1 cellular context compared by ENCODE assay signal in the genomic region with DNA sequence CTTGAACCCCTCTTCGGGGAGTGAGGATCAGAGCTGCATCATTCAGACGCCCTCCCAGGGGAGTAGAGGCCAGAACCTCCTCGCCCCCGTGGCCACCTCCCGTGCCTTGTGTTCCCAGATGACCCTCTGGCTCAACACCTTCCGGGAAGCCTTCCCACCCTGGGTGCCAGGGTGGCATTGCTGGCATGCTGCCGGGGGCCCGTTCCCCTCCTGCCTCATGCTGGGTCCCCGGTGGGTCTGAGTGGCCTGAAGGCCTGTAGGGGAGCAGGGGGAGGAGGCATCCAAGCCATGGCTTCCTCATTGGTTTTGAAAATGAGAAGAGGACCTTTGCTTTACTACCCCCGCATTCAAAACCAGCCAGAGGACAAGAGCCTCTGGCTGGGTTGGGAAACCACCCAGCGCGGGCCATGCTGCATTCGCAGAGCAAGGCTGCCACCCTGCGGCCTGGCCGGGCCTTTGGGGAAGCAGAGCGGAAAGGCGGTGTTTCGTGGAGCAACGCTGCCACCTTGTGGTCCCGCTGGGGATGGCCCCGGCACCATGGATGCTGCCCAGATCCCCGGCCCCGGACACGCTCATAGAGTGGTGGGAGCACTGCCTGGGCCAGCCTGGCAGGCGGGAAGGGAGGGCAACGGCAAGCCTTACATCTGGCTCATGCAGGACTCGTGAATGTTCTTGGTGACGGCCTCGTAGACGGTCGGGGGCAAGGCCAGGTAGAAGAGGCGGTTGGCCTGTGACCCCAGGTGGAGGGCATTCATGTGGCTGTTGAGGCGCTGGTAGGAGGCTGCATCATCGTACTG.
TF ChIP-seq lines count a peak whose summit lies in the region.

No MANE protein-coding gene starts in this region.

TF ChIP-seq in GM23338, 12 proteins besides CTCF, POLR2A, EP300 and RAD21:
- TF ChIP-seq, protein P1, sequence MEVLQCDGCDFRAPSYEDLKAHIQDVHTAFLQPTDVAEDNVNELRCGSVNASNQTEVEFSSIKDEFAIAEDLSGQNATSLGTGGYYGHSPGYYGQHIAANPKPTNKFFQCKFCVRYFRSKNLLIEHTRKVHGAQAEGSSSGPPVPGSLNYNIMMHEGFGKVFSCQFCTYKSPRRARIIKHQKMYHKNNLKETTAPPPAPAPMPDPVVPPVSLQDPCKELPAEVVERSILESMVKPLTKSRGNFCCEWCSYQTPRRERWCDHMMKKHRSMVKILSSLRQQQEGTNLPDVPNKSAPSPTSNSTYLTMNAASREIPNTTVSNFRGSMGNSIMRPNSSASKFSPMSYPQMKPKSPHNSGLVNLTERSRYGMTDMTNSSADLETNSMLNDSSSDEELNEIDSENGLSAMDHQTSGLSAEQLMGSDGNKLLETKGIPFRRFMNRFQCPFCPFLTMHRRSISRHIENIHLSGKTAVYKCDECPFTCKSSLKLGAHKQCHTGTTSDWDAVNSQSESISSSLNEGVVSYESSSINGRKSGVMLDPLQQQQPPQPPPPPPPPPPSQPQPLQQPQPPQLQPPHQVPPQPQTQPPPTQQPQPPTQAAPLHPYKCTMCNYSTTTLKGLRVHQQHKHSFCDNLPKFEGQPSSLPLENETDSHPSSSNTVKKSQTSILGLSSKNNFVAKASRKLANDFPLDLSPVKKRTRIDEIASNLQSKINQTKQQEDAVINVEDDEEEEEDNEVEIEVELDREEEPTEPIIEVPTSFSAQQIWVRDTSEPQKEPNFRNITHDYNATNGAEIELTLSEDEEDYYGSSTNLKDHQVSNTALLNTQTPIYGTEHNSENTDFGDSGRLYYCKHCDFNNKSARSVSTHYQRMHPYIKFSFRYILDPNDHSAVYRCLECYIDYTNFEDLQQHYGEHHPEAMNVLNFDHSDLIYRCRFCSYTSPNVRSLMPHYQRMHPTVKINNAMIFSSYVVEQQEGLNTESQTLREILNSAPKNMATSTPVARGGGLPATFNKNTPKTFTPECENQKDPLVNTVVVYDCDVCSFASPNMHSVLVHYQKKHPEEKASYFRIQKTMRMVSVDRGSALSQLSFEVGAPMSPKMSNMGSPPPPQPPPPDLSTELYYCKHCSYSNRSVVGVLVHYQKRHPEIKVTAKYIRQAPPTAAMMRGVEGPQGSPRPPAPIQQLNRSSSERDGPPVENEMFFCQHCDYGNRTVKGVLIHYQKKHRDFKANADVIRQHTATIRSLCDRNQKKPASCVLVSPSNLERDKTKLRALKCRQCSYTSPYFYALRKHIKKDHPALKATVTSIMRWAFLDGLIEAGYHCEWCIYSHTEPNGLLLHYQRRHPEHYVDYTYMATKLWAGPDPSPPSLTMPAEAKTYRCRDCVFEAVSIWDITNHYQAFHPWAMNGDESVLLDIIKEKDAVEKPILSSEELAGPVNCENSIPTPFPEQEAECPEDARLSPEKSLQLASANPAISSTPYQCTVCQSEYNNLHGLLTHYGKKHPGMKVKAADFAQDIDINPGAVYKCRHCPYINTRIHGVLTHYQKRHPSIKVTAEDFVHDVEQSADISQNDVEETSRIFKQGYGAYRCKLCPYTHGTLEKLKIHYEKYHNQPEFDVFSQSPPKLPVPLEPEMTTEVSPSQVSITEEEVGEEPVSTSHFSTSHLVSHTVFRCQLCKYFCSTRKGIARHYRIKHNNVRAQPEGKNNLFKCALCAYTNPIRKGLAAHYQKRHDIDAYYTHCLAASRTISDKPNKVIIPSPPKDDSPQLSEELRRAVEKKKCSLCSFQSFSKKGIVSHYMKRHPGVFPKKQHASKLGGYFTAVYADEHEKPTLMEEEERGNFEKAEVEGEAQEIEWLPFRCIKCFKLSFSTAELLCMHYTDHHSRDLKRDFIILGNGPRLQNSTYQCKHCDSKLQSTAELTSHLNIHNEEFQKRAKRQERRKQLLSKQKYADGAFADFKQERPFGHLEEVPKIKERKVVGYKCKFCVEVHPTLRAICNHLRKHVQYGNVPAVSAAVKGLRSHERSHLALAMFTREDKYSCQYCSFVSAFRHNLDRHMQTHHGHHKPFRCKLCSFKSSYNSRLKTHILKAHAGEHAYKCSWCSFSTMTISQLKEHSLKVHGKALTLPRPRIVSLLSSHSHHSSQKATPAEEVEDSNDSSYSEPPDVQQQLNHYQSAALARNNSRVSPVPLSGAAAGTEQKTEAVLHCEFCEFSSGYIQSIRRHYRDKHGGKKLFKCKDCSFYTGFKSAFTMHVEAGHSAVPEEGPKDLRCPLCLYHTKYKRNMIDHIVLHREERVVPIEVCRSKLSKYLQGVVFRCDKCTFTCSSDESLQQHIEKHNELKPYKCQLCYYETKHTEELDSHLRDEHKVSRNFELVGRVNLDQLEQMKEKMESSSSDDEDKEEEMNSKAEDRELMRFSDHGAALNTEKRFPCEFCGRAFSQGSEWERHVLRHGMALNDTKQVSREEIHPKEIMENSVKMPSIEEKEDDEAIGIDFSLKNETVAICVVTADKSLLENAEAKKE (CRISPR knock-in tag; IDR thresholded peaks at IDR 0.05), result no peak
- TF ChIP-seq CREB1 (CRISPR knock-in tag; IDR thresholded peaks at IDR 0.05; ENCODE audit: low read depth) (no peak), POLR2AphosphoS5 (IDR thresholded peaks at IDR 0.05; ENCODE audit: low read depth) (no peak; the same call in 1 of the 2 replicates), STAT1 (IDR thresholded peaks at IDR 0.05; ENCODE audit: unreplicated experiment) (no peak), NANOG (IDR thresholded peaks at IDR 0.05; ENCODE audit: borderline replicate concordance) (no peak), ZNF114 (CRISPR knock-in tag; IDR thresholded peaks at IDR 0.05) (no peak), EZH2phosphoT487 (IDR thresholded peaks at IDR 0.05; ENCODE audit: unreplicated experiment) (no peak), ZNF331 (CRISPR knock-in tag; IDR thresholded peaks at IDR 0.05; ENCODE audit: low read depth) (no peak)
- TF ChIP-seq, protein P2, sequence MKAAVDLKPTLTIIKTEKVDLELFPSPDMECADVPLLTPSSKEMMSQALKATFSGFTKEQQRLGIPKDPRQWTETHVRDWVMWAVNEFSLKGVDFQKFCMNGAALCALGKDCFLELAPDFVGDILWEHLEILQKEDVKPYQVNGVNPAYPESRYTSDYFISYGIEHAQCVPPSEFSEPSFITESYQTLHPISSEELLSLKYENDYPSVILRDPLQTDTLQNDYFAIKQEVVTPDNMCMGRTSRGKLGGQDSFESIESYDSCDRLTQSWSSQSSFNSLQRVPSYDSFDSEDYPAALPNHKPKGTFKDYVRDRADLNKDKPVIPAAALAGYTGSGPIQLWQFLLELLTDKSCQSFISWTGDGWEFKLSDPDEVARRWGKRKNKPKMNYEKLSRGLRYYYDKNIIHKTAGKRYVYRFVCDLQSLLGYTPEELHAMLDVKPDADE (IDR thresholded peaks at IDR 0.05), result no peak
- TF ChIP-seq, protein P3, sequence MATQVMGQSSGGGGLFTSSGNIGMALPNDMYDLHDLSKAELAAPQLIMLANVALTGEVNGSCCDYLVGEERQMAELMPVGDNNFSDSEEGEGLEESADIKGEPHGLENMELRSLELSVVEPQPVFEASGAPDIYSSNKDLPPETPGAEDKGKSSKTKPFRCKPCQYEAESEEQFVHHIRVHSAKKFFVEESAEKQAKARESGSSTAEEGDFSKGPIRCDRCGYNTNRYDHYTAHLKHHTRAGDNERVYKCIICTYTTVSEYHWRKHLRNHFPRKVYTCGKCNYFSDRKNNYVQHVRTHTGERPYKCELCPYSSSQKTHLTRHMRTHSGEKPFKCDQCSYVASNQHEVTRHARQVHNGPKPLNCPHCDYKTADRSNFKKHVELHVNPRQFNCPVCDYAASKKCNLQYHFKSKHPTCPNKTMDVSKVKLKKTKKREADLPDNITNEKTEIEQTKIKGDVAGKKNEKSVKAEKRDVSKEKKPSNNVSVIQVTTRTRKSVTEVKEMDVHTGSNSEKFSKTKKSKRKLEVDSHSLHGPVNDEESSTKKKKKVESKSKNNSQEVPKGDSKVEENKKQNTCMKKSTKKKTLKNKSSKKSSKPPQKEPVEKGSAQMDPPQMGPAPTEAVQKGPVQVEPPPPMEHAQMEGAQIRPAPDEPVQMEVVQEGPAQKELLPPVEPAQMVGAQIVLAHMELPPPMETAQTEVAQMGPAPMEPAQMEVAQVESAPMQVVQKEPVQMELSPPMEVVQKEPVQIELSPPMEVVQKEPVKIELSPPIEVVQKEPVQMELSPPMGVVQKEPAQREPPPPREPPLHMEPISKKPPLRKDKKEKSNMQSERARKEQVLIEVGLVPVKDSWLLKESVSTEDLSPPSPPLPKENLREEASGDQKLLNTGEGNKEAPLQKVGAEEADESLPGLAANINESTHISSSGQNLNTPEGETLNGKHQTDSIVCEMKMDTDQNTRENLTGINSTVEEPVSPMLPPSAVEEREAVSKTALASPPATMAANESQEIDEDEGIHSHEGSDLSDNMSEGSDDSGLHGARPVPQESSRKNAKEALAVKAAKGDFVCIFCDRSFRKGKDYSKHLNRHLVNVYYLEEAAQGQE (IDR thresholded peaks at IDR 0.05; ENCODE audit: unreplicated experiment), result no peak
